9 cellular contexts compared by ENCODE assay signal in the genomic region with DNA sequence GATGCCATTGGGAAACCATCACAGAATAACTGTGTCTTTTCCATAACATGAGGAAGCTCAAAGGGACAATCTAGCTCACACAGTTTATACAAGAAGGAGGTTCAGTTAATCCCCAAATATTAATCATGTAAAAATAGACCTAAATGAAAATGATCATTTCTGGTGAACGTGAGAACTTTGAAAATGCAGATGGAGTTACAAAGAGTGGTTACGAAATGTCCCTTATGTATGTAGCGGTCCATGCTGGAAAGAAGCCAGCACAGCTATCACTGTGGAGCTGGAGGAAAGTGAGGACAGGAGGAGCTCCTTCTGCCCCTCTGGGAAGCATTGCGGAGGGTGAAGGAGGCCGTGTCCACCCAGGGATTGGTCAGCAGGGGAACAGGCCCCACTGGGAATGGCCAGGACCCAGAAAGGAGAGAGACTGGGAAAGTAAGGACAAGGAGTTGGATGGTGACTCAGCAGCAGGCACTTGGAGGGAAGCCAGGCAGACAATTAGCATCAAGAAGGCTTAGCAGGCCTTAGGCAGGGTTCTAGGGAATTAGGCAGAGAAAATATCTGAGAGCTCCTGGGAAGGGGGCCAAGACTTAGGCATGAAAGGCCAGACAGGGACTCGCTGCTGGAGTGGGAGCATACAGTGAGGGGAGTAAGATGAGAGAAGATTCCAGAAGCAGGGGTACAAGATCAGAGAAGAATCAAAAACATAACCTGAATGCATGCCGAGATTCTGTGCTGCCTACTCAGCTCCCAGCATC.
DNase-seq lines count a peak whose midpoint lies in the region; ATAC-seq and TF ChIP-seq lines count a peak whose summit lies in the region.
"Had no signal": no experiment of that assay in that cellular context is flagged by ENCODE, and none has a peak within 500 bp of the region (broad histone marks: within the 10 kb centered on the region; RNA-seq: fewer than 3 reads in every experiment).

No MANE protein-coding gene starts in this region.

- peak; percentile 85 for ATAC-seq in SK-N-SH treated with all-trans-retinoic acid at 6 μM for 48 hours
- ATAC-seq in psoas muscle = peak; percentile 28 to 67 (median 46)
- ATAC-seq in GM19328 (IDR thresholded peaks at IDR 0.05; ENCODE audit: unreplicated experiment) = no peak
- ATAC-seq in GM21528 (IDR thresholded peaks at IDR 0.05; ENCODE audit: low FRiP score, unreplicated experiment) = no peak

- H3K27me3 Mint-ChIP-seq in glutamatergic neuron (ENCODE audit: unreplicated experiment) = peaks cover 3% of the 10 kb centered on the region
- H3K27me3 Mint-ChIP-seq in activated T-helper 2 cell treated with anti-CD3 and anti-CD28 coated beads, Interferon-gamma antibody, Interleukin-2, Interleukin-4, amounts not matched to agents 10 μg/mL and 5 μg/mL and 100 μg/mL, durations not matched to agents 14 hours and 24 hours and 36 hours (ENCODE audit: low read depth) = peaks cover 41% of the 10 kb centered on the region

- no peaks in the 10 kb centered on the region for H3K36me3 Mint-ChIP-seq in glutamatergic neuron (ENCODE audit: unreplicated experiment)
- H3K36me3 Mint-ChIP-seq in activated T-helper 2 cell treated with anti-CD3 and anti-CD28 coated beads, Interferon-gamma antibody, Interleukin-2, Interleukin-4, amounts not matched to agents 10 μg/mL and 5 μg/mL and 100 μg/mL, durations not matched to agents 14 hours and 24 hours and 36 hours (ENCODE audit: low read depth) = no peaks in the 10 kb centered on the region

- H3K27ac Mint-ChIP-seq in glutamatergic neuron (ENCODE audit: unreplicated experiment) = peak overlapping the region; percentile 74
- H3K27ac Mint-ChIP-seq in activated T-helper 2 cell treated with anti-CD3 and anti-CD28 coated beads, Interferon-gamma antibody, Interleukin-2, Interleukin-4, amounts not matched to agents 10 μg/mL and 5 μg/mL and 100 μg/mL, durations not matched to agents 14 hours and 24 hours and 36 hours = no peak overlapping the region

- intact Hi-C loops in psoas muscle (cut with DNase I) = loop anchor here (5.0 to 10.0 kb wide), 3 partner anchors 67 to 544 kb away; no protein-coding TSS in a partner anchor
- intact Hi-C loops in activated T-helper 2 cell treated with anti-CD3 and anti-CD28 coated beads, Interferon-gamma antibody, Interleukin-2, Interleukin-4, amounts not matched to agents 10 μg/mL and 5 μg/mL and 100 μg/mL, durations not matched to agents 14 hours and 24 hours and 36 hours (cut with micrococcal nuclease) = no loop called here

- H3K27me3 ChIP-seq in psoas muscle (ENCODE audit: insufficient read depth in 3 of 3, low read length in 2 of 3) = no peaks in the 10 kb centered on the region

- H3K27ac ChIP-seq in psoas muscle = no peak overlapping the region
- H3K27ac ChIP-seq: 22Rv1 had no signal

- peaks cover 6% of the 10 kb centered on the region for H3K9me3 Mint-ChIP-seq in glutamatergic neuron (ENCODE audit: unreplicated experiment)
- H3K9me3 Mint-ChIP-seq in activated T-helper 2 cell treated with anti-CD3 and anti-CD28 coated beads, Interferon-gamma antibody, Interleukin-2, Interleukin-4, amounts not matched to agents 10 μg/mL and 5 μg/mL and 100 μg/mL, durations not matched to agents 14 hours and 24 hours and 36 hours = no peaks in the 10 kb centered on the region

- no peak overlapping the region for H3K4me3 ChIP-seq in psoas muscle

- DNase-seq in DMS153 treated with DMSO at 0.1 percent for 48 hours (lab: John Stamatoyannopoulos, UW; ENCODE audit: unreplicated experiment) (peak; percentile 37), DMS153 (lab: John Stamatoyannopoulos, UW) (no peak), glutamatergic neuron (no peak), psoas muscle (peak; percentile 57 to 75)
- DNase-seq in activated T-helper 2 cell treated with anti-CD3 and anti-CD28 coated beads, Interferon-gamma antibody, Interleukin-2, Interleukin-4, amounts not matched to agents 10 μg/mL and 5 μg/mL and 100 μg/mL, durations not matched to agents 14 hours and 24 hours and 36 hours (ENCODE audit: low spot score) = no peak

- peaks cover 4% of the 10 kb centered on the region for H3K4me1 ChIP-seq in psoas muscle

- no peaks in the 10 kb centered on the region for H3K9me3 ChIP-seq in psoas muscle

- TF ChIP-seq CTCF in glutamatergic neuron (IDR thresholded peaks at IDR 0.05; ENCODE audit: partially characterized antibody, unreplicated experiment) = no peak
- no peak for TF ChIP-seq CTCF in psoas muscle (IDR thresholded peaks at IDR 0.05)

- H3K4me1 Mint-ChIP-seq in glutamatergic neuron (ENCODE audit: low read depth, unreplicated experiment) = peaks cover 25% of the 10 kb centered on the region
- H3K4me1 Mint-ChIP-seq in activated T-helper 2 cell treated with anti-CD3 and anti-CD28 coated beads, Interferon-gamma antibody, Interleukin-2, Interleukin-4, amounts not matched to agents 10 μg/mL and 5 μg/mL and 100 μg/mL, durations not matched to agents 14 hours and 24 hours and 36 hours (ENCODE audit: low read depth) = no peaks in the 10 kb centered on the region

- no peaks in the 10 kb centered on the region for H3K36me3 ChIP-seq in psoas muscle (ENCODE audit: insufficient read depth in 1 of 2, low read depth in 1 of 2)

- WGBS in psoas muscle, 3 donors = 54 to 64% (median 56%) methylated on average over 7 of the region's 7 CpGs

- peak overlapping the region; percentile 18 for H3K4me3 Mint-ChIP-seq in glutamatergic neuron (ENCODE audit: unreplicated experiment)
- H3K4me3 Mint-ChIP-seq in activated T-helper 2 cell treated with anti-CD3 and anti-CD28 coated beads, Interferon-gamma antibody, Interleukin-2, Interleukin-4, amounts not matched to agents 10 μg/mL and 5 μg/mL and 100 μg/mL, durations not matched to agents 14 hours and 24 hours and 36 hours (ENCODE audit: low read depth) = no peak overlapping the region

TF ChIP-seq in SK-N-SH treated with all-trans-retinoic acid at 6 μM for 48 hours, 23 proteins besides CTCF, POLR2A, EP300 and RAD21 (continues in another document):
- no peak; the same call in 1 of the 2 replicates for TF ChIP-seq CSDC2 (CRISPR knock-in tag; IDR thresholded peaks at IDR 0.05)
- TF ChIP-seq ZNF565 (CRISPR knock-in tag; conservative IDR thresholded peaks at IDR 0.05; ENCODE audit: low read depth) = 0 out of 2 replicates have a peak, but pooled peaks have one; percentile 8
- no peak for TF ChIP-seq ZFP30 (CRISPR knock-in tag; IDR thresholded peaks at IDR 0.05)
- TF ChIP-seq, protein P1, sequence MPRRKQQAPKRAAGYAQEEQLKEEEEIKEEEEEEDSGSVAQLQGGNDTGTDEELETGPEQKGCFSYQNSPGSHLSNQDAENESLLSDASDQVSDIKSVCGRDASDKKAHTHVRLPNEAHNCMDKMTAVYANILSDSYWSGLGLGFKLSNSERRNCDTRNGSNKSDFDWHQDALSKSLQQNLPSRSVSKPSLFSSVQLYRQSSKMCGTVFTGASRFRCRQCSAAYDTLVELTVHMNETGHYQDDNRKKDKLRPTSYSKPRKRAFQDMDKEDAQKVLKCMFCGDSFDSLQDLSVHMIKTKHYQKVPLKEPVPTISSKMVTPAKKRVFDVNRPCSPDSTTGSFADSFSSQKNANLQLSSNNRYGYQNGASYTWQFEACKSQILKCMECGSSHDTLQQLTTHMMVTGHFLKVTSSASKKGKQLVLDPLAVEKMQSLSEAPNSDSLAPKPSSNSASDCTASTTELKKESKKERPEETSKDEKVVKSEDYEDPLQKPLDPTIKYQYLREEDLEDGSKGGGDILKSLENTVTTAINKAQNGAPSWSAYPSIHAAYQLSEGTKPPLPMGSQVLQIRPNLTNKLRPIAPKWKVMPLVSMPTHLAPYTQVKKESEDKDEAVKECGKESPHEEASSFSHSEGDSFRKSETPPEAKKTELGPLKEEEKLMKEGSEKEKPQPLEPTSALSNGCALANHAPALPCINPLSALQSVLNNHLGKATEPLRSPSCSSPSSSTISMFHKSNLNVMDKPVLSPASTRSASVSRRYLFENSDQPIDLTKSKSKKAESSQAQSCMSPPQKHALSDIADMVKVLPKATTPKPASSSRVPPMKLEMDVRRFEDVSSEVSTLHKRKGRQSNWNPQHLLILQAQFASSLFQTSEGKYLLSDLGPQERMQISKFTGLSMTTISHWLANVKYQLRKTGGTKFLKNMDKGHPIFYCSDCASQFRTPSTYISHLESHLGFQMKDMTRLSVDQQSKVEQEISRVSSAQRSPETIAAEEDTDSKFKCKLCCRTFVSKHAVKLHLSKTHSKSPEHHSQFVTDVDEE (CRISPR knock-in tag; IDR thresholded peaks at IDR 0.05) = peak; percentile 45; the same call in 1 of the 2 replicates
- no peak for TF ChIP-seq SNAI2 (CRISPR knock-in tag; IDR thresholded peaks at IDR 0.05)
- no peak for TF ChIP-seq PPARA (CRISPR knock-in tag; IDR thresholded peaks at IDR 0.05; ENCODE audit: borderline replicate concordance)
- TF ChIP-seq ZFP3 (CRISPR knock-in tag; IDR thresholded peaks at IDR 0.05) = peak; percentile 59
- no peak for TF ChIP-seq GLIS3 (CRISPR knock-in tag; IDR thresholded peaks at IDR 0.05)
- TF ChIP-seq ARNTL (CRISPR knock-in tag; IDR thresholded peaks at IDR 0.05; ENCODE audit: borderline replicate concordance, low read depth) = no peak
- TF ChIP-seq, protein P2, sequence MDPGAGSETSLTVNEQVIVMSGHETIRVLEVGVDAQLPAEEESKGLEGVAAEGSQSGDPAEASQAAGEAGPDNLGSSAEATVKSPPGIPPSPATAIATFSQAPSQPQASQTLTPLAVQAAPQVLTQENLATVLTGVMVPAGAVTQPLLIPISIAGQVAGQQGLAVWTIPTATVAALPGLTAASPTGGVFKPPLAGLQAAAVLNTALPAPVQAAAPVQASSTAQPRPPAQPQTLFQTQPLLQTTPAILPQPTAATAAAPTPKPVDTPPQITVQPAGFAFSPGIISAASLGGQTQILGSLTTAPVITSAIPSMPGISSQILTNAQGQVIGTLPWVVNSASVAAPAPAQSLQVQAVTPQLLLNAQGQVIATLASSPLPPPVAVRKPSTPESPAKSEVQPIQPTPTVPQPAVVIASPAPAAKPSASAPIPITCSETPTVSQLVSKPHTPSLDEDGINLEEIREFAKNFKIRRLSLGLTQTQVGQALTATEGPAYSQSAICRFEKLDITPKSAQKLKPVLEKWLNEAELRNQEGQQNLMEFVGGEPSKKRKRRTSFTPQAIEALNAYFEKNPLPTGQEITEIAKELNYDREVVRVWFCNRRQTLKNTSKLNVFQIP (CRISPR knock-in tag; IDR thresholded peaks at IDR 0.05; ENCODE audit: borderline replicate concordance, low read depth) = no peak
- TF ChIP-seq ZNF70 (CRISPR knock-in tag; IDR thresholded peaks at IDR 0.05) = no peak
- TF ChIP-seq ZC3H10 (CRISPR knock-in tag; IDR thresholded peaks at IDR 0.05) = no peak

Comparison
In these comparisons a context has a peak if more than half of its experiments do, and no peak if none do; other contexts are left out.
1. DNase-seq: peak in DMS153 treated with DMSO at 0.1 percent for 48 hours (single experiment) and psoas muscle (2 of 2); none in DMS153 (single experiment), glutamatergic neuron (single experiment) and activated T-helper 2 cell treated with anti-CD3 and anti-CD28 coated beads, Interferon-gamma antibody, Interleukin-2, Interleukin-4, amounts not matched to agents 10 μg/mL and 5 μg/mL and 100 μg/mL, durations not matched to agents 14 hours and 24 hours and 36 hours (single experiment).
2. ATAC-seq: peak in SK-N-SH treated with all-trans-retinoic acid at 6 μM for 48 hours (single experiment) and psoas muscle (4 of 4); none in GM19328 (single experiment) and GM21528 (single experiment).